ENCODE assay signal across 8 cellular contexts in the genomic region with DNA sequence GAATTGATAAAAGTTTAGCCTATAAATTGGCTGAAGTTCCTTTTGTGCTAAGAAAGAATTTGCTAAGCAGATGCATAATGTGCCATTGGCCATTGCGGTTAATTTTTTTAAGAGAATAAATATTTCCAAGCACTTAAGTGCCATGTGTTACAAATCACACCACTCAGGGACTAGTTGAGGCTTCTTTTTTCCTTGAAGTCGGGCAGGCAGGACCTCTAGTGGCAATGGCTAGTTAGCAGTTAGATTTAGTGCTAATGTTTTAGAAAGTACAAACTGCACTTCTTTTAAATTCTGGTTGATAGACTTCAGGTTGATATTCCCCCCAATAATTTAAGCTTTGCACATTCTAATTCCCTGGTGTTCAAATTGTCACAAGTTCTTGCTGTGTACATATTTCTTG.
A peak's percentile ranks its signal among the peaks of the same experiment; 100 is the strongest.
DNase-seq lines count a peak whose midpoint lies in the region; ATAC-seq and TF ChIP-seq lines count a peak whose summit lies in the region.

No MANE protein-coding gene starts in this region.

- DNase-seq in SK-N-DZ (ENCODE audit: low spot score) (peak; percentile 10), glomerular endothelial cell (ENCODE audit: extremely low read depth, low read depth, low spot score) (peak; percentile 20), NCI-H187 treated with DMSO at 0.1 percent for 48 hours (lab: John Stamatoyannopoulos, UW) (no peak)
- no peak for DNase-seq in activated naive CD8-positive, alpha-beta T cell treated with anti-CD3 and anti-CD28 coated beads, Interleukin-2, amount 50 U/mL, for 24 hours

- no peak overlapping the region for H3K4me3 Mint-ChIP-seq in activated naive CD8-positive, alpha-beta T cell treated with anti-CD3 and anti-CD28 coated beads, Interleukin-2, amount 50 U/mL, for 24 hours

- ATAC-seq in HG03045 (IDR thresholded peaks at IDR 0.05; ENCODE audit: unreplicated experiment) = no peak
- no peak for ATAC-seq in activated naive CD8-positive, alpha-beta T cell treated with anti-CD3 and anti-CD28 coated beads, Interleukin-2, amount 50 U/mL, for 24 hours
- no peak for ATAC-seq in GM18907 (IDR thresholded peaks at IDR 0.05; ENCODE audit: unreplicated experiment)

- no peaks in the 10 kb centered on the region for H3K4me1 Mint-ChIP-seq in activated naive CD8-positive, alpha-beta T cell treated with anti-CD3 and anti-CD28 coated beads, Interleukin-2, amount 50 U/mL, for 24 hours

- TF ChIP-seq CTCF in 22Rv1 (IDR thresholded peaks at IDR 0.05) (peak; percentile 70), GM12873 (IDR thresholded peaks at IDR 0.05; ENCODE audit: insufficient read depth, low read depth, low read length, missing control alignments) (peak; percentile 43)

- H3K27ac Mint-ChIP-seq in activated naive CD8-positive, alpha-beta T cell treated with anti-CD3 and anti-CD28 coated beads, Interleukin-2, amount 50 U/mL, for 24 hours = no peak overlapping the region

- H3K27ac ChIP-seq in 22Rv1 = no peak overlapping the region

- no peaks in the 10 kb centered on the region for H3K36me3 Mint-ChIP-seq in activated naive CD8-positive, alpha-beta T cell treated with anti-CD3 and anti-CD28 coated beads, Interleukin-2, amount 50 U/mL, for 24 hours (ENCODE audit: low read depth)

- H3K9me3 Mint-ChIP-seq in activated naive CD8-positive, alpha-beta T cell treated with anti-CD3 and anti-CD28 coated beads, Interleukin-2, amount 50 U/mL, for 24 hours = peaks cover under 1% of the 10 kb centered on the region

- H3K27me3 Mint-ChIP-seq in activated naive CD8-positive, alpha-beta T cell treated with anti-CD3 and anti-CD28 coated beads, Interleukin-2, amount 50 U/mL, for 24 hours = peaks cover 21% of the 10 kb centered on the region

Comparison
In these comparisons a context has a peak if more than half of its experiments do, and no peak if none do; other contexts are left out.
1. DNase-seq: peak in SK-N-DZ (single experiment) and glomerular endothelial cell (single experiment); none in activated naive CD8-positive, alpha-beta T cell treated with anti-CD3 and anti-CD28 coated beads, Interleukin-2, amount 50 U/mL, for 24 hours (single experiment) and NCI-H187 treated with DMSO at 0.1 percent for 48 hours (single experiment).